18 cellular contexts compared by ENCODE assay signal in the genomic region with DNA sequence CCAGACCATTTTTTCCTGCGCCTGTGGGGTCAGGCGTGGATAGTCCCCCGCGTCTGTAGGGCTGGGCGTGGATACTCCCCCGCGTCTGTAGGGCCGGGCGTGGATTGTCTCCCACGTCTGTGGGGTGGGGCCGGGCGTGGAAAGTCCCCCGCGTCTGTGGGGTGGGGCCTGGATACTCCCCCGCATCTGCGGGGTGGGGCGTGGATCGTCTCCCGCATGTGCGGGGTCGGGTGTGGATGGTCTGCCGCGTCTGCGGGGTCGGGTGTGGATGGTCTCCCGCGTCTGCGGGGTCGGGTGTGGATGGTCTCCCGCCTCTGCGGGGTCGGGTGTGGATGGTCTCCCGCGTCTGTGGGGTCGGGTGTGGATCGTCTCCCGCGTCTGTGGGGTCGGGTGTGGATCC. TPM values are rescaled to one million over a fixed set of nuclear protein-coding genes. Genes with fewer than 3 reads are reported as not detected.
DNase-seq lines count a peak whose midpoint lies in the region; ATAC-seq, FAIRE-seq and TF ChIP-seq lines count a peak whose summit lies in the region.
"Had no signal": no experiment of that assay in that cellular context is flagged by ENCODE, and none has a peak within 500 bp of the region (broad histone marks: within the 10 kb centered on the region; RNA-seq: fewer than 3 reads in every experiment).

No MANE protein-coding gene starts in this region.

- TF ChIP-seq EP300 in K562 (IDR thresholded peaks at IDR 0.05; ENCODE audit: low read length): no peak

- TF ChIP-seq RAD21 in K562 (CRISPR knock-in tag; conservative IDR thresholded peaks at IDR 0.05 in 1 of 2, IDR thresholded peaks at IDR 0.05 in 1 of 2): no peak

- H3K9me3 ChIP-seq in CD4-positive, alpha-beta T cell (ENCODE audit: control insufficient read depth, low read length): no peaks in the 10 kb centered on the region
- H3K9me3 ChIP-seq in HEK293 (ENCODE audit: control insufficient read depth, insufficient read depth, low read depth, low read length) (no peaks in the 10 kb centered on the region), K562 (replicated peaks; ENCODE audit: control insufficient read depth, insufficient read depth, low read depth, low read length) (no peaks in the 10 kb centered on the region)

- H3K4me3 ChIP-seq in HEK293 (ENCODE audit: low read depth, low read length) (no peak overlapping the region), K562 (no peak overlapping the region)
- H3K4me3 ChIP-seq: GM12878, GM23248 had no signal

- CTCF ChIA-PET in CD4-positive, alpha-beta T cell (lab: Charles Lee): interaction anchor here (2.4 kb wide), 1 partner anchor 8 kb away, joined by 14 read pairs; no protein-coding TSS in a partner anchor
- CTCF ChIA-PET in HEK293 (lab: Yijun Ruan, JAX) (interaction anchor here (0.8 kb wide), 1 partner anchor 9 kb away, joined by 5 read pairs; no protein-coding TSS in a partner anchor), K562 (lab: Yijun Ruan, JAX; ENCODE audit: low intra/inter-chr PET ratio) (no interaction called here)

- peaks cover 49% of the 10 kb centered on the region for H3K79me2 ChIP-seq in K562 (ENCODE audit: control insufficient read depth, insufficient read depth, low read length)

- H3K9ac ChIP-seq in K562 (ENCODE audit: insufficient read depth in 1 of 2, low read depth in 2 of 2, low read length in 2 of 2): no peak overlapping the region
- H3K9ac ChIP-seq: GM23248 had no signal

- no peaks in the 10 kb centered on the region for H3K27me3 ChIP-seq in CD4-positive, alpha-beta T cell (ENCODE audit: control insufficient read depth, insufficient read depth, low read length)
- H3K27me3 ChIP-seq in K562 (ENCODE audit: control insufficient read depth in 2 of 2, insufficient read depth in 2 of 2, low read length in 2 of 2): no peaks in the 10 kb centered on the region

- no peaks in the 10 kb centered on the region for H3K9me3 Mint-ChIP-seq in CD4-positive, alpha-beta T cell
- no peaks in the 10 kb centered on the region for H3K9me3 Mint-ChIP-seq in neural crest cell
- H3K9me3 Mint-ChIP-seq: CD8-positive, alpha-beta T cell had no signal

- intact Hi-C loops in CD4-positive, alpha-beta T cell (cut with DNase I, micrococcal nuclease): loop anchor here in 1 of 2 experiments (5.0 kb wide), 2 partner anchors 62 to 417 kb away; partner anchors contain the start of genes EME2, MRPS34 and NME3
- intact Hi-C loops in K562 (cut with micrococcal nuclease): no loop called here

- FAIRE-seq in K562 (lab: Jason Lieb, UNC): no peak
- FAIRE-seq: GM12878 had no signal

- DNase-seq in CD4-positive, alpha-beta T cell: no peak
- DNase-seq in K562 (ENCODE audit: extremely low read depth in 1 of 4, low spot score in 3 of 4) (peak in 2 of 4 experiments; percentile 51 to 59), neural crest cell (ENCODE audit: low read depth, low spot score) (no peak), Kasumi-1 (lab: John Stamatoyannopoulos, UW) (no peak)
- DNase-seq: CD8-positive, alpha-beta T cell; DND-41; GDM1; GM23248; NCI-H1417 treated with DMSO at 0.1 percent for 48 hours; NCI-H2029; NCI-H774; RPMI8226; SIG-M5 had no signal

- no peak for ATAC-seq in CD4-positive, alpha-beta T cell (ENCODE audit: poor library complexity)
- ATAC-seq in K562: no peak
- ATAC-seq in GM18907 (IDR thresholded peaks at IDR 0.05; ENCODE audit: unreplicated experiment): no peak
- no peak for ATAC-seq in GM18867 (IDR thresholded peaks at IDR 0.05; ENCODE audit: unreplicated experiment)
- ATAC-seq: CD8-positive, alpha-beta T cell; GM12878; HCT116 had no signal

- no peak overlapping the region for H2AFZ ChIP-seq in K562 (ENCODE audit: low read depth, low read length)
- H2AFZ ChIP-seq: GM23248 had no signal

- H3K4me1 ChIP-seq in HEK293 (ENCODE audit: control insufficient read depth, insufficient read depth, low read length): peaks cover 5% of the 10 kb centered on the region; the same call in 1 of the 2 replicates
- H3K4me1 ChIP-seq in K562 (replicated peaks in 1 of 2; ENCODE audit: control insufficient read depth in 2 of 2, insufficient read depth in 2 of 2, low read length in 2 of 2): peaks cover 4 to 75% of the 10 kb centered on the region in 2 experiments; a peak in 3 of 5 replicates

- H3K4me1 Mint-ChIP-seq in CD4-positive, alpha-beta T cell (ENCODE audit: low read depth): peaks cover 20% of the 10 kb centered on the region
- peaks cover 14% of the 10 kb centered on the region for H3K4me1 Mint-ChIP-seq in neural crest cell

- no peaks in the 10 kb centered on the region for H3K27me3 Mint-ChIP-seq in CD4-positive, alpha-beta T cell
- peaks cover 6% of the 10 kb centered on the region for H3K27me3 Mint-ChIP-seq in neural crest cell (ENCODE audit: low read depth)

- peak overlapping the region; percentile 45 for H3K4me3 Mint-ChIP-seq in CD4-positive, alpha-beta T cell
- peak overlapping the region; percentile 79 for H3K4me3 Mint-ChIP-seq in neural crest cell
- H3K4me3 Mint-ChIP-seq: CD8-positive, alpha-beta T cell had no signal

- H3K4me2 ChIP-seq in K562 (ENCODE audit: insufficient read depth, low read length): no peak overlapping the region

- peaks cover 4% of the 10 kb centered on the region for H4K20me1 ChIP-seq in K562 (replicated peaks; ENCODE audit: control insufficient read depth, insufficient read depth, low read length)

- TF ChIP-seq CTCF in CD4-positive, alpha-beta T cell (IDR thresholded peaks at IDR 0.05): no peak
- TF ChIP-seq CTCF in HEK293 (tag by site-specific recombination; IDR thresholded peaks at IDR 0.05): no peak
- TF ChIP-seq CTCF in K562 (IDR thresholded peaks at IDR 0.05 in 2 of 3, conservative IDR thresholded peaks at IDR 0.05 in 1 of 3; ENCODE audit: insufficient read depth in 2 of 3, low read depth in 1 of 3, low read length in 3 of 3): no peak
- no peak for TF ChIP-seq CTCF in neural crest cell (conservative IDR thresholded peaks at IDR 0.05)

- H3K27ac Mint-ChIP-seq in CD4-positive, alpha-beta T cell: peak overlapping the region; percentile 58
- no peak overlapping the region for H3K27ac Mint-ChIP-seq in neural crest cell (ENCODE audit: unreplicated experiment)
- H3K27ac Mint-ChIP-seq: CD8-positive, alpha-beta T cell had no signal

- H3K9me1 ChIP-seq in K562 (ENCODE audit: control insufficient read depth, insufficient read depth, low read length): no peaks in the 10 kb centered on the region

- WGBS in K562 (ENCODE audit: insufficient coverage, low coverage, missing lambda C conversion rate): 41% methylated on average over 16 of the region's 39 CpGs

- POLR2A ChIA-PET in CD4-positive, alpha-beta T cell (lab: Charles Lee): no interaction called here
- POLR2A ChIA-PET in HEK293 (lab: Yijun Ruan, JAX): no interaction called here
- POLR2A ChIA-PET in K562 (lab: Yijun Ruan, JAX): interaction anchor here (0.9 to 1.2 kb wide), 2 partner anchors 9 to 24 kb away, joined by 3 read pairs; no protein-coding TSS in a partner anchor

- H3K36me3 Mint-ChIP-seq in CD4-positive, alpha-beta T cell (ENCODE audit: low read depth): peaks cover 18% of the 10 kb centered on the region
- peaks cover 4% of the 10 kb centered on the region for H3K36me3 Mint-ChIP-seq in neural crest cell (ENCODE audit: low read depth)

- H3K27ac ChIP-seq in CD4-positive, alpha-beta T cell (ENCODE audit: low read depth, low read length): no peak overlapping the region
- no peak overlapping the region for H3K27ac ChIP-seq in HEK293 (ENCODE audit: extremely low read depth, low read depth, low read length)
- no peak overlapping the region for H3K27ac ChIP-seq in K562 (ENCODE audit: extremely low read depth, low read depth, low read length)
- H3K27ac ChIP-seq: GM23248 had no signal

- TF ChIP-seq POLR2A in K562 (conservative IDR thresholded peaks at IDR 0.05): no peak

- no TSS peak for BruUV-seq in K562 (replicated peaks; lab: Mats Ljungman, UMichigan)

- in situ Hi-C loops in K562 (cut with MboI): no loop called here

- H3K36me3 ChIP-seq in HEK293 (ENCODE audit: control insufficient read depth in 2 of 2, insufficient read depth in 1 of 2, low read length in 2 of 2) (peaks cover 0 to 17% of the 10 kb centered on the region in 2 experiments; a peak in 2 of 3 replicates), K562 (ENCODE audit: control insufficient read depth, insufficient read depth, low read length) (peaks cover 9% of the 10 kb centered on the region; the same call in 1 of the 3 replicates)

RNA-seq across cellular contexts. Expression of gene GNPTG, which starts 3.1 kb away (rescaled TPM):
- total RNA-seq in CD4-positive, alpha-beta T cell: 10 to 100 TPM; 27.6 to 32.0 TPM
- 42.1 and 68.9 TPM in 2 replicates for total RNA-seq in K562 (2011; cell fraction: chromatin; rRNA removed; ENCODE audit: low replicate concordance)
- total RNA-seq in K562 (2011; cell fraction: nucleolus; rRNA removed): 52.6 and 53.5 TPM in 2 replicates
- total RNA-seq in K562 (2011; cell fraction: nucleoplasm; rRNA removed): 51.0 and 57.1 TPM in 2 replicates
- total RNA-seq in K562 (2014; rRNA removed) (22.3 and 24.0 TPM in 2 replicates), K562 (2014; rRNA removed; fragmentation: Illumina TruSeq; extraction: Trizol) (4.7 and 6.1 TPM in 2 replicates), K562 (2015; rRNA removed; fragmentation: Illumina TruSeq; extraction: Trizol) (13.6 and 13.9 TPM in 2 replicates), K562 (2021) (19.9 and 22.2 TPM in 2 replicates), neural crest cell (32.8 and 38.3 TPM in 2 replicates)
- polyA plus RNA-seq in K562 (2011; rRNA removed) (18.6 and 20.7 TPM in 2 replicates), K562 (2014; fragmentation: Illumina TruSeq; extraction: Trizol) (9.0 and 13.6 TPM in 2 replicates), K562 (2014; fragmentation: Nextera tagmentation; extraction: Ambion mirVana) (1 to 10 TPM in 1 of 2 experiments, under 1 TPM in 1; 0.69 to 1.0 TPM), K562 (2014; rRNA removed) (31.5 and 33.3 TPM in 2 replicates)
- 20.9 and 40.1 TPM in 2 replicates for polyA plus RNA-seq in K562 (2011; cell fraction: cytosol; rRNA removed)
- polyA plus RNA-seq in K562 (2011; cell fraction: nucleus; rRNA removed): 55.5 and 97.5 TPM in 2 replicates
- polyA plus RNA-seq in K562 (2012): 18.3 and 26.9 TPM in 2 replicates
- polyA minus RNA-seq in K562 (2011; rRNA and poly(A)+ RNA removed): 1.6 and 5.7 TPM in 2 replicates
- polyA minus RNA-seq in K562 (2011; cell fraction: cytosol; rRNA and poly(A)+ RNA removed): 7.7 and 10.3 TPM in 2 replicates
- polyA minus RNA-seq in K562 (2011; cell fraction: nucleus; rRNA and poly(A)+ RNA removed): 11.7 and 13.1 TPM in 2 replicates

RNA-seq across cellular contexts. Expression of gene TSR3, which starts 3.1 kb away (rescaled TPM):
- 10 to 100 TPM; 19.9 to 21.4 TPM for total RNA-seq in CD4-positive, alpha-beta T cell
- 2.8 and 6.4 TPM in 2 replicates for total RNA-seq in K562 (2011; cell fraction: chromatin; rRNA removed; ENCODE audit: low replicate concordance)
- 8.8 and 12.3 TPM in 2 replicates for total RNA-seq in K562 (2011; cell fraction: nucleolus; rRNA removed)
- 3.4 and 7.0 TPM in 2 replicates for total RNA-seq in K562 (2011; cell fraction: nucleoplasm; rRNA removed)
- 74.8 and 100.0 TPM in 2 replicates for total RNA-seq in K562 (2014; rRNA removed)
- total RNA-seq in K562 (2014; rRNA removed; fragmentation: Illumina TruSeq; extraction: Trizol): 6.7 TPM in 2 replicates
- total RNA-seq in K562 (2015; rRNA removed; fragmentation: Illumina TruSeq; extraction: Trizol): 29.6 and 31.9 TPM in 2 replicates
- total RNA-seq in K562 (2021): 50.5 and 53.7 TPM in 2 replicates
- polyA plus RNA-seq in K562 (2011; rRNA removed): 15.8 and 16.5 TPM in 2 replicates
- polyA plus RNA-seq in K562 (2011; cell fraction: cytosol; rRNA removed): 21.3 and 65.5 TPM in 2 replicates
- 12.1 and 18.1 TPM in 2 replicates for polyA plus RNA-seq in K562 (2011; cell fraction: nucleus; rRNA removed)
- polyA plus RNA-seq in K562 (2012): 34.9 and 46.9 TPM in 2 replicates
- polyA plus RNA-seq in K562 (2014; fragmentation: Illumina TruSeq; extraction: Trizol): 10.3 and 22.1 TPM in 2 replicates
- polyA plus RNA-seq in K562 (2014; fragmentation: Nextera tagmentation; extraction: Ambion mirVana): 1 to 10 TPM; 1.5 to 2.4 TPM
- 53.3 and 75.7 TPM in 2 replicates for polyA plus RNA-seq in K562 (2014; rRNA removed)
- polyA minus RNA-seq in K562 (2011; rRNA and poly(A)+ RNA removed): 2.6 and 4.5 TPM in 2 replicates
- 17.2 and 24.6 TPM in 2 replicates for polyA minus RNA-seq in K562 (2011; cell fraction: cytosol; rRNA and poly(A)+ RNA removed)
- 7.1 and 7.8 TPM in 2 replicates for polyA minus RNA-seq in K562 (2011; cell fraction: nucleus; rRNA and poly(A)+ RNA removed)
- 65.6 and 66.2 TPM in 2 replicates for total RNA-seq in neural crest cell

RNA-seq across cellular contexts. Expression of gene BAIAP3, which starts 21.4 kb away (rescaled TPM):
- 10 to 100 TPM; 19.6 to 21.5 TPM for total RNA-seq in CD4-positive, alpha-beta T cell
- total RNA-seq in K562 (2011; cell fraction: chromatin; rRNA removed; ENCODE audit: low replicate concordance): 10.8 and 42.1 TPM in 2 replicates
- total RNA-seq in K562 (2011; cell fraction: nucleolus; rRNA removed): 29.0 and 32.5 TPM in 2 replicates
- total RNA-seq in K562 (2011; cell fraction: nucleoplasm; rRNA removed): 13.0 and 13.4 TPM in 2 replicates
- total RNA-seq in K562 (2014; rRNA removed) (2.3 and 4.5 TPM in 2 replicates), K562 (2014; rRNA removed; fragmentation: Illumina TruSeq; extraction: Trizol) (0.06 and 0.18 TPM in 2 replicates), K562 (2015; rRNA removed; fragmentation: Illumina TruSeq; extraction: Trizol) (0.33 and 1.2 TPM in 2 replicates), K562 (2021) (3.3 and 3.4 TPM in 2 replicates), neural crest cell (3.4 and 4.0 TPM in 2 replicates)
- polyA plus RNA-seq in K562 (2011; rRNA removed) (0.81 and 1.8 TPM in 2 replicates), K562 (2014; fragmentation: Illumina TruSeq; extraction: Trizol) (0.34 and 1.1 TPM in 2 replicates), K562 (2014; fragmentation: Nextera tagmentation; extraction: Ambion mirVana) (under 1 TPM in 1 of 2 experiments, not detected in 1; 0.03 TPM), K562 (2014; rRNA removed) (1.5 and 4.5 TPM in 2 replicates)
- polyA plus RNA-seq in K562 (2011; cell fraction: cytosol; rRNA removed): 0.55 and 1.9 TPM in 2 replicates
- 15.2 and 24.6 TPM in 2 replicates for polyA plus RNA-seq in K562 (2011; cell fraction: nucleus; rRNA removed)
- 3.2 and 13.5 TPM in 2 replicates for polyA plus RNA-seq in K562 (2012)
- 0.33 and 1.1 TPM in 2 replicates for polyA minus RNA-seq in K562 (2011; rRNA and poly(A)+ RNA removed)
- 1.7 and 1.9 TPM in 2 replicates for polyA minus RNA-seq in K562 (2011; cell fraction: cytosol; rRNA and poly(A)+ RNA removed)
- 8.8 and 11.0 TPM in 2 replicates for polyA minus RNA-seq in K562 (2011; cell fraction: nucleus; rRNA and poly(A)+ RNA removed)

RNA-seq across cellular contexts. Expression of gene UBE2I, which starts 45.4 kb away (rescaled TPM):
- 100 to 1,000 TPM; 247 to 252 TPM for total RNA-seq in CD4-positive, alpha-beta T cell
- total RNA-seq in K562 (2011; cell fraction: chromatin; rRNA removed; ENCODE audit: low replicate concordance): 163 and 370 TPM in 2 replicates
- total RNA-seq in K562 (2011; cell fraction: nucleolus; rRNA removed): 214 and 227 TPM in 2 replicates
- 128 and 149 TPM in 2 replicates for total RNA-seq in K562 (2011; cell fraction: nucleoplasm; rRNA removed)
- total RNA-seq in K562 (2014; rRNA removed): 64.7 and 104 TPM in 2 replicates
- total RNA-seq in K562 (2014; rRNA removed; fragmentation: Illumina TruSeq; extraction: Trizol): 103 and 114 TPM in 2 replicates
- total RNA-seq in K562 (2015; rRNA removed; fragmentation: Illumina TruSeq; extraction: Trizol): 96.9 and 104 TPM in 2 replicates
- 208 and 215 TPM in 2 replicates for total RNA-seq in K562 (2021)
- polyA plus RNA-seq in K562 (2011; rRNA removed): 132 and 145 TPM in 2 replicates
- polyA plus RNA-seq in K562 (2011; cell fraction: cytosol; rRNA removed): 67.6 and 119 TPM in 2 replicates
- polyA plus RNA-seq in K562 (2011; cell fraction: nucleus; rRNA removed): 140 and 142 TPM in 2 replicates
- polyA plus RNA-seq in K562 (2012): 143 and 153 TPM in 2 replicates
- 222 and 254 TPM in 2 replicates for polyA plus RNA-seq in K562 (2014; fragmentation: Illumina TruSeq; extraction: Trizol)
- polyA plus RNA-seq in K562 (2014; fragmentation: Nextera tagmentation; extraction: Ambion mirVana): 10 to 100 TPM; 36.6 to 45.1 TPM
- 171 and 184 TPM in 2 replicates for polyA plus RNA-seq in K562 (2014; rRNA removed)
- polyA minus RNA-seq in K562 (2011; rRNA and poly(A)+ RNA removed): 118 and 130 TPM in 2 replicates
- polyA minus RNA-seq in K562 (2011; cell fraction: cytosol; rRNA and poly(A)+ RNA removed): 69.2 and 93.4 TPM in 2 replicates
- 62.3 and 72.8 TPM in 2 replicates for polyA minus RNA-seq in K562 (2011; cell fraction: nucleus; rRNA and poly(A)+ RNA removed)
- 301 and 311 TPM in 2 replicates for total RNA-seq in neural crest cell

RNA-seq across cellular contexts. Expression of gene UNKL, which starts 59.7 kb away (rescaled TPM):
- total RNA-seq in CD4-positive, alpha-beta T cell: 10 to 100 TPM; 52.6 to 53.2 TPM
- 87.2 and 161 TPM in 2 replicates for total RNA-seq in K562 (2011; cell fraction: chromatin; rRNA removed; ENCODE audit: low replicate concordance)
- total RNA-seq in K562 (2011; cell fraction: nucleolus; rRNA removed): 91.9 and 116 TPM in 2 replicates
- total RNA-seq in K562 (2011; cell fraction: nucleoplasm; rRNA removed): 69.6 and 98.9 TPM in 2 replicates
- total RNA-seq in K562 (2014; rRNA removed) (17.2 and 17.6 TPM in 2 replicates), K562 (2014; rRNA removed; fragmentation: Illumina TruSeq; extraction: Trizol) (4.2 and 4.4 TPM in 2 replicates), K562 (2015; rRNA removed; fragmentation: Illumina TruSeq; extraction: Trizol) (5.1 and 12.1 TPM in 2 replicates), K562 (2021) (22.3 and 30.2 TPM in 2 replicates), neural crest cell (18.6 and 26.2 TPM in 2 replicates)
- polyA plus RNA-seq in K562 (2011; rRNA removed) (19.0 and 26.5 TPM in 2 replicates), K562 (2014; fragmentation: Illumina TruSeq; extraction: Trizol) (3.3 and 18.5 TPM in 2 replicates), K562 (2014; fragmentation: Nextera tagmentation; extraction: Ambion mirVana) (under 1 TPM; 0.37 to 0.48 TPM), K562 (2014; rRNA removed) (17.5 and 22.1 TPM in 2 replicates)
- 17.4 and 36.7 TPM in 2 replicates for polyA plus RNA-seq in K562 (2011; cell fraction: cytosol; rRNA removed)
- polyA plus RNA-seq in K562 (2011; cell fraction: nucleus; rRNA removed): 121 and 141 TPM in 2 replicates
- 11.5 and 25.8 TPM in 2 replicates for polyA plus RNA-seq in K562 (2012)
- polyA minus RNA-seq in K562 (2011; rRNA and poly(A)+ RNA removed): 3.1 and 3.6 TPM in 2 replicates
- polyA minus RNA-seq in K562 (2011; cell fraction: cytosol; rRNA and poly(A)+ RNA removed): 23.1 and 27.5 TPM in 2 replicates
- 25.4 and 28.3 TPM in 2 replicates for polyA minus RNA-seq in K562 (2011; cell fraction: nucleus; rRNA and poly(A)+ RNA removed)
